ENCODE assay signal across 17 cellular contexts in genomic region chr22:23712256-23712655, GRCh38. TPM values are rescaled to one million over a fixed set of nuclear protein-coding genes. Genes with fewer than 3 reads are reported as not detected.
DNase-seq lines count a peak whose midpoint lies in the region; ATAC-seq and TF ChIP-seq lines count a peak whose summit lies in the region.
"Had no signal": no experiment of that assay in that cellular context is flagged by ENCODE, and none has a peak within 500 bp of the region (broad histone marks: within the 10 kb centered on the region; RNA-seq: fewer than 3 reads in every experiment).

No MANE protein-coding gene starts in this region.

- H3K36me3 Mint-ChIP-seq in chondrocyte (ENCODE audit: low read depth) = peaks cover 40% of the 10 kb centered on the region
- peaks cover 34 to 52% of the 10 kb centered on the region in 2 donors for H3K36me3 Mint-ChIP-seq in stimulated activated naive B cell treated with anti-CD40 and anti-IgM and Interleukin-4, amounts not matched to agents 10 μg/mL and 1 μg/mL and 100 μg/mL, for 72 hours

- TF ChIP-seq CTCF in GM12872 (IDR thresholded peaks at IDR 0.05; ENCODE audit: insufficient read depth, low read depth, low read length) (0 out of 3 replicates have a peak, but pooled peaks have one; percentile 0), chondrocyte (IDR thresholded peaks at IDR 0.05) (no peak)

- no peaks in the 10 kb centered on the region for H3K27me3 Mint-ChIP-seq in chondrocyte (ENCODE audit: low read depth)
- no peaks in the 10 kb centered on the region for H3K27me3 Mint-ChIP-seq in stimulated activated naive B cell treated with anti-CD40 and anti-IgM and Interleukin-4, amounts not matched to agents 10 μg/mL and 1 μg/mL and 100 μg/mL, for 72 hours
- H3K27me3 Mint-ChIP-seq: B cell; CD4-positive, alpha-beta T cell; CD8-positive, alpha-beta memory T cell had no signal

- H3K4me1 Mint-ChIP-seq in chondrocyte (ENCODE audit: low read depth) = peaks cover 5% of the 10 kb centered on the region
- H3K4me1 Mint-ChIP-seq in stimulated activated naive B cell treated with anti-CD40 and anti-IgM and Interleukin-4, amounts not matched to agents 10 μg/mL and 1 μg/mL and 100 μg/mL, for 72 hours = peaks cover 17 to 26% of the 10 kb centered on the region in 2 donors

- no peak for ATAC-seq in stimulated activated naive B cell treated with anti-CD40 and anti-IgM and Interleukin-4, amounts not matched to agents 10 μg/mL and 1 μg/mL and 100 μg/mL, for 72 hours (replicated peaks)
- no peak for ATAC-seq in GM18498 (IDR thresholded peaks at IDR 0.05; ENCODE audit: unreplicated experiment)
- ATAC-seq in GM21737 (IDR thresholded peaks at IDR 0.05; ENCODE audit: unreplicated experiment) = no peak
- ATAC-seq: GM23338 had no signal

- no peak overlapping the region for H3K27ac Mint-ChIP-seq in chondrocyte (ENCODE audit: unreplicated experiment)
- H3K27ac Mint-ChIP-seq in stimulated activated naive B cell treated with anti-CD40 and anti-IgM and Interleukin-4, amounts not matched to agents 10 μg/mL and 1 μg/mL and 100 μg/mL, for 72 hours = peak overlapping the region; percentile 20
- H3K27ac Mint-ChIP-seq: B cell; CD4-positive, alpha-beta T cell; GM23338 had no signal

- H3K4me3 Mint-ChIP-seq in chondrocyte (ENCODE audit: unreplicated experiment) = no peak overlapping the region
- no peak overlapping the region for H3K4me3 Mint-ChIP-seq in stimulated activated naive B cell treated with anti-CD40 and anti-IgM and Interleukin-4, amounts not matched to agents 10 μg/mL and 1 μg/mL and 100 μg/mL, for 72 hours
- H3K4me3 Mint-ChIP-seq: B cell; CD4-positive, alpha-beta T cell; CD8-positive, alpha-beta memory T cell; GM23338 had no signal

- H3K9me3 Mint-ChIP-seq in chondrocyte (ENCODE audit: low read depth) = no peaks in the 10 kb centered on the region
- H3K9me3 Mint-ChIP-seq in stimulated activated naive B cell treated with anti-CD40 and anti-IgM and Interleukin-4, amounts not matched to agents 10 μg/mL and 1 μg/mL and 100 μg/mL, for 72 hours = no peaks in the 10 kb centered on the region
- H3K9me3 Mint-ChIP-seq: CD4-positive, alpha-beta T cell; CD8-positive, alpha-beta memory T cell; GM23338 had no signal

- DNase-seq in MV-4-11 (lab: John Stamatoyannopoulos, UW) = peak; percentile 47
- peak; percentile 92 for DNase-seq in chondrocyte (ENCODE audit: low spot score)
- DNase-seq in stimulated activated naive B cell treated with anti-CD40 and anti-IgM and Interleukin-4, amounts not matched to agents 10 μg/mL and 1 μg/mL and 100 μg/mL, for 72 hours = no peak
- no peak for DNase-seq in stimulated activated naive CD4-positive, alpha-beta T cell (lab: John Stamatoyannopoulos, UW)
- DNase-seq: CD4-positive, alpha-beta T cell; CD8-positive, alpha-beta memory T cell; DMS 273 treated with DMSO at 0.1 percent for 48 hours; DMS79; EL; GDM1 had no signal

RNA-seq across cellular contexts. Expression of gene RGL4, which starts 21.4 kb away (rescaled TPM):
- total RNA-seq in chondrocyte = not detected in 3 replicates
- total RNA-seq: A172, A673, GM23338 had no signal

RNA-seq across cellular contexts. Expression of gene ZNF70, which starts 38.7 kb away (rescaled TPM):
- 11.9 to 12.8 TPM (median 12.1 TPM) in 3 replicates for total RNA-seq in chondrocyte

RNA-seq across cellular contexts. Expression of gene VPREB3, which starts 42.0 kb away (rescaled TPM):
- not detected in 3 replicates for total RNA-seq in chondrocyte
- total RNA-seq: A172; CD4-positive, alpha-beta T cell; CD8-positive, alpha-beta memory T cell; GM23338 had no signal

RNA-seq across cellular contexts. Expression of gene C22orf15, which starts 50.5 kb away (rescaled TPM):
- not detected in 3 replicates for total RNA-seq in chondrocyte

RNA-seq across cellular contexts. Expression of gene CHCHD10, which starts 55.5 kb away (rescaled TPM):
- total RNA-seq in chondrocyte = 42.6 to 78.5 TPM (median 62.2 TPM) in 3 replicates

Comparison
In these comparisons a context has a peak if more than half of its experiments do, and no peak if none do; other contexts are left out.
1. DNase-seq: peak in MV-4-11 (single experiment) and chondrocyte (single experiment); none in stimulated activated naive B cell treated with anti-CD40 and anti-IgM and Interleukin-4, amounts not matched to agents 10 μg/mL and 1 μg/mL and 100 μg/mL, for 72 hours (single experiment) and stimulated activated naive CD4-positive, alpha-beta T cell (0 of 6).